In the genomic region with DNA sequence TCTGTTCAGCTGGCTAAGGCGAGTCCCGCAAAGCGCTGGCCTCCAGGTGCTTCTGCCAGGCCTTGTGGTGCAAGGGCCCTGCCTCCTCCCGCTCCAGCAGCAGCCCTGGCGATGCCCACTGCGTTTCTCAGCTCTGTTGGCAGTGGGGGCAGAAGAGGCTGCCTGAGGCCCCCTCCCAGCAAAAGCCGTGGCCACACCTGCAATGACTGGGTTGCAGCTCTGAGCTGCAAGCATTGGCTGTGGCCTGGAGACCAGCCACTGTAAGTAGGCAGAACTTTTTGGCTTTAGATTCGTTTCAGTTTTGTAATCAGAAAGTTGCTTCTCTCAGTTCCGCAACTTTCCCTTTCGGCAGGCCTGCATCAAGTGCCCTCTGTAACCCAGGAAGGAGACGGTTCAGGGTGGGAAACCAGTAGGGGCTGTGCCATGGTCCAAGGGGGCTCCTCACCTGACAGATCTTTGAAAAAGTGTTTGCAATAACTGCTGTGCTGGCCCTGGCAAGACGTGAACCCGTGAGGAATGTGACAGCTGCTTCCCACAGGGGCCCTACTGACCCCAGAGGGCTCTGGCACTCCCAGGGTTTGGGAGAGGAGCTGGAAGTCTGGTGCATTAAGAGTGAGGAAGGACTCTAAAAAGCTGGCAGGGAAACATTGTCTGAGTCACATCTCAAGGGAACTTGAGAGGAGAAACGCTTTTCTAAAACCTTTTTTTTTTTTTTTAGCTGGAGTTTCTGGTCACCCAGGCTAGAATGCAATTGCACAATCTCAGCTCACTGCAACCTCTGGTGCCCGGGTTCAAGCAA, we compare ENCODE assay signal across 8 cellular contexts. TPM values are rescaled to one million over a fixed set of nuclear protein-coding genes. Genes with fewer than 3 reads are reported as not detected.
DNase-seq lines count a peak whose midpoint lies in the region; ATAC-seq, FAIRE-seq and TF ChIP-seq lines count a peak whose summit lies in the region.

No MANE protein-coding gene starts in this region.

- H3K36me3 ChIP-seq in heart left ventricle: no peaks in the 10 kb centered on the region
- no peaks in the 10 kb centered on the region for H3K36me3 ChIP-seq in testis (ENCODE audit: low read depth, missing control alignments)

- TF ChIP-seq POLR2A in H54 (IDR thresholded peaks at IDR 0.05; ENCODE audit: low read depth, low read length) (no peak), heart left ventricle (IDR thresholded peaks at IDR 0.05) (no peak), testis (IDR thresholded peaks at IDR 0.05) (no peak)

- H3K4me3 ChIP-seq in heart left ventricle: peak overlapping the region in 1 of 12 donors; percentile 32
- no peak overlapping the region for H3K4me3 ChIP-seq in testis

- no peak for TF ChIP-seq CTCF in heart left ventricle (IDR thresholded peaks at IDR 0.05)
- no peak for TF ChIP-seq CTCF in testis (IDR thresholded peaks at IDR 0.05)

- peak; percentile 62 for FAIRE-seq in H54 (lab: Jason Lieb, UNC)

- H3K27me3 ChIP-seq in heart left ventricle: no peaks in the 10 kb centered on the region
- H3K27me3 ChIP-seq in testis: no peaks in the 10 kb centered on the region

- H3K9me3 ChIP-seq in heart left ventricle (no peaks in the 10 kb centered on the region), testis (no peaks in the 10 kb centered on the region)

- ATAC-seq in heart left ventricle: peak in 3 of 4 donors; percentile 79 to 90 (median 87)

- H3K27ac ChIP-seq in heart left ventricle (peak overlapping the region in 11 of 12 donors; percentile 3 to 90 (median 46)), testis (peak overlapping the region; percentile 24 to 44)

- intact Hi-C loops in heart left ventricle (cut with DNase I): no loop called here
- intact Hi-C loops in testis (cut with DNase I; ENCODE audit: low total_unique reads): no loop called here

- DNase-seq in GM04504 (ENCODE audit: low read depth) (peak; percentile 77), H54 (ENCODE audit: insufficient read length, low spot score) (peak; percentile 36), NOMO-1 treated with dmso at 0.1 percent for 144 hours (lab: John Stamatoyannopoulos, UW; ENCODE audit: unreplicated experiment) (peak; percentile 70), heart left ventricle (peak in 3 of 5 donors; percentile 25 to 65 (median 51)), testis (peak; percentile 26), mesenteric fat pad (ENCODE audit: low spot score) (no peak), KBM-7 (no peak)
- no peak for DNase-seq in stimulated activated naive CD4-positive, alpha-beta T cell treated with Interleukin-2 at 50 U/mL for 16 hours (lab: John Stamatoyannopoulos, UW)

- H3K4me1 ChIP-seq in heart left ventricle (peaks cover 0 to 21% (median 0%) of the 10 kb centered on the region in 12 donors), testis (peaks cover 10% of the 10 kb centered on the region)

- in situ Hi-C loops in KBM-7 (cut with MboI; ENCODE audit: low pct_unique_long_range_greater_than_20kb, low sequenced_read_pairs): loop anchor here (25.0 kb wide), 1 partner anchor 906 kb away; no protein-coding TSS in a partner anchor

- 65 to 73% (median 69%) methylated on average over 15 of the region's 15 CpGs for WGBS in heart left ventricle, 4 donors
- 49 to 64% methylated on average over 11 to 15 of the region's 15 CpGs for WGBS in testis, 2 donors

RNA-seq across cellular contexts. Expression of a gene that starts 54.5 kb away (rescaled TPM):
- total RNA-seq in heart left ventricle: 100 to 1,000 TPM in 1 of 9 donors, 10 to 100 TPM in 8; 42.3 to 102 (median 79.5) TPM
- 10 to 100 TPM; 42.3 to 60.5 TPM for polyA plus RNA-seq in heart left ventricle
- total RNA-seq in testis: 10 to 100 TPM; 53.1 to 56.4 TPM
- 56.7 TPM for polyA plus RNA-seq in testis (ENCODE audit: insufficient read depth, low read depth, low replicate concordance)
- 97.5 TPM for total RNA-seq in mesenteric fat pad

Comparison
In these comparisons a context has a peak if more than half of its experiments do, and no peak if none do; other contexts are left out.
1. DNase-seq: peak in GM04504 (single experiment), H54 (single experiment), NOMO-1 treated with dmso at 0.1 percent for 144 hours (single experiment), heart left ventricle (3 of 5) and testis (single experiment); none in mesenteric fat pad (single experiment), stimulated activated naive CD4-positive, alpha-beta T cell treated with Interleukin-2 at 50 U/mL for 16 hours (single experiment) and KBM-7 (single experiment).